ENCODE assay signal across 29 cellular contexts in the genomic region with DNA sequence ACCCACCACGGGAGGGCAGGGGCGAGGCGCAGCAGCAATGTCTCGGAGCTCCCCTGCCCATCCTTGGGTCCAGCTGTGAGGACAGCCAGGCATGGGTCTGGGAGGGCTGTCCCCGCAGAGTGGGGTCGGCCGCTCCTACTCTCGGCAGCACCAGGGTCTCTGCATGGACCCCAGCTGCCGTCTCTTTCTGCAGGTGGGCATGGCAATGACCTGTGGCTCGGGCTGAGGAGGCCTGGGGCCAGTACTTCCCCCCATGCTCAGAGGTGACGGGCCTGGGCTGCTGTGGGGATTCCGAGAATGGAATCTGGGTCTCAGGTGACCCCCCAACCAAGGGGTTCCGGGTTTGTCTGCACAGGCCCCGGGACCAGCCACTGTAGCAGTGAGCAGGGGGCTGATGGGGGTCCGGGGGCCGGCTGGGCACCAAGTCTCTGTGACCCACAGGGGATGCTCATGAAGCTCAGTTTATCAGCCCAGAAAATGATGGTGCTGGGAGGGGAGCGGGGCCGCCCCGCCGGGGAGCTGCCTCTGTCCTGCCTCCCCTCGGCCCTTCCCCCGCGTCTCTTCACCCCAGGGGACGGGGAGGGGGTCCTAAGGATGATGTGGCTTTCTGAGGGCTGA. TPM values are rescaled to one million over a fixed set of nuclear protein-coding genes. Genes with fewer than 3 reads are reported as not detected.
"Had no signal": no experiment of that assay in that cellular context is flagged by ENCODE, and none has a peak within 500 bp of the region (broad histone marks: within the 10 kb centered on the region; RNA-seq: fewer than 3 reads in every experiment).

No MANE protein-coding gene starts in this region.

- ATAC-seq: activated naive CD4-positive, alpha-beta T cell treated with anti-CD3 and anti-CD28 coated beads, Interleukin-2, amount 50 U/mL, for 72 hours; activated T-helper 17 cell treated with anti-CD3 and anti-CD28 coated beads, Interleukin-2, amount 50 U/mL, for 72 hours; left colon; natural killer cell; right cardiac atrium; T-helper 17 cell; upper lobe of right lung had no signal

- H3K9me3 ChIP-seq: breast epithelium, thyroid gland, upper lobe of right lung had no signal

- H3K4me2 ChIP-seq: neural progenitor cell had no signal

- DNase-seq: activated CD4-positive, alpha-beta memory T cell treated with anti-CD3 and anti-CD28 coated beads, Interleukin-2, amount 10 ng/mL, durations not matched to agents 7 days and 5 days; activated CD4-positive, alpha-beta T cell treated with anti-CD3 and anti-CD28 coated beads, Interleukin-2, amount 10 ng/mL, durations not matched to agents 7 days and 5 days; activated CD4-positive, CD25-positive, alpha-beta regulatory T cell treated with anti-CD3 and anti-CD28 coated beads, Interleukin-2, amount 50 U/mL, for 72 hours; activated CD8-positive, alpha-beta memory T cell treated with anti-CD3 and anti-CD28 coated beads, Interleukin-2, amount 50 U/mL, for 48 hours; activated T-cell treated with anti-CD3 and anti-CD28 coated beads, Interleukin-2, amount 50 U/mL, for 24 hours; dermis blood vessel endothelial cell; effector CD4-positive, alpha-beta T cell; head of caudate nucleus; hippocampal formation; immature natural killer cell; kidney; left colon; midbrain; natural killer cell; right cardiac atrium; stimulated activated CD4-positive, alpha-beta T cell treated with anti-CD3 and anti-CD28 coated beads, Interleukin-2, amount 100 ng/mL, for 48 hours; T-helper 17 cell; thyroid gland; upper lobe of right lung had no signal

- H3K27me3 ChIP-seq: neural progenitor cell, thyroid gland, upper lobe of right lung had no signal

- H3K36me3 ChIP-seq: breast epithelium, neural progenitor cell, thyroid gland, upper lobe of right lung had no signal

- H3K4me1 ChIP-seq: breast epithelium, neural progenitor cell had no signal

- H3K4me3 ChIP-seq: breast epithelium, neural progenitor cell, thyroid gland, upper lobe of right lung had no signal

- H3K27ac ChIP-seq: breast epithelium, neural progenitor cell, thyroid gland, upper lobe of right lung had no signal

- H2AFZ ChIP-seq: neural progenitor cell had no signal

- H3K9ac ChIP-seq: neural progenitor cell had no signal

RNA-seq across cellular contexts. Expression of gene TPSG1, which starts 48.7 kb away (rescaled TPM):
- total RNA-seq: activated CD4-positive, alpha-beta memory T cell treated with anti-CD3 and anti-CD28 coated beads, Interleukin-2, amount 10 ng/mL, durations not matched to agents 7 days and 5 days; activated CD4-positive, alpha-beta T cell treated with anti-CD3 and anti-CD28 coated beads, Interleukin-2, amount 10 ng/mL, durations not matched to agents 7 days and 5 days; activated naive CD4-positive, alpha-beta T cell treated with anti-CD3 and anti-CD28 coated beads, Interleukin-2, amount 50 U/mL, for 72 hours; activated T-helper 17 cell treated with anti-CD3 and anti-CD28 coated beads, Interleukin-2, amount 50 U/mL, for 72 hours; dermis blood vessel endothelial cell; epithelial cell of proximal tubule; fibroblast of lung; fibroblast of villous mesenchyme; liver; pulmonary artery endothelial cell; skeletal muscle tissue; T-helper 17 cell; thyroid gland had no signal
- polyA plus RNA-seq: fibroblast of lung, immature natural killer cell, right cardiac atrium had no signal

RNA-seq across cellular contexts. Expression of gene TPSB2, which starts 53.6 kb away (rescaled TPM):
- total RNA-seq: activated CD4-positive, alpha-beta memory T cell treated with anti-CD3 and anti-CD28 coated beads, Interleukin-2, amount 10 ng/mL, durations not matched to agents 7 days and 5 days; activated CD4-positive, alpha-beta T cell treated with anti-CD3 and anti-CD28 coated beads, Interleukin-2, amount 10 ng/mL, durations not matched to agents 7 days and 5 days; activated T-helper 17 cell treated with anti-CD3 and anti-CD28 coated beads, Interleukin-2, amount 50 U/mL, for 72 hours; dermis blood vessel endothelial cell; epithelial cell of proximal tubule; fibroblast of lung; fibroblast of villous mesenchyme; pulmonary artery endothelial cell; skeletal muscle tissue; T-helper 17 cell had no signal
- polyA plus RNA-seq: fibroblast of lung, immature natural killer cell had no signal
